20 cellular contexts compared by ENCODE assay signal in the genomic region with DNA sequence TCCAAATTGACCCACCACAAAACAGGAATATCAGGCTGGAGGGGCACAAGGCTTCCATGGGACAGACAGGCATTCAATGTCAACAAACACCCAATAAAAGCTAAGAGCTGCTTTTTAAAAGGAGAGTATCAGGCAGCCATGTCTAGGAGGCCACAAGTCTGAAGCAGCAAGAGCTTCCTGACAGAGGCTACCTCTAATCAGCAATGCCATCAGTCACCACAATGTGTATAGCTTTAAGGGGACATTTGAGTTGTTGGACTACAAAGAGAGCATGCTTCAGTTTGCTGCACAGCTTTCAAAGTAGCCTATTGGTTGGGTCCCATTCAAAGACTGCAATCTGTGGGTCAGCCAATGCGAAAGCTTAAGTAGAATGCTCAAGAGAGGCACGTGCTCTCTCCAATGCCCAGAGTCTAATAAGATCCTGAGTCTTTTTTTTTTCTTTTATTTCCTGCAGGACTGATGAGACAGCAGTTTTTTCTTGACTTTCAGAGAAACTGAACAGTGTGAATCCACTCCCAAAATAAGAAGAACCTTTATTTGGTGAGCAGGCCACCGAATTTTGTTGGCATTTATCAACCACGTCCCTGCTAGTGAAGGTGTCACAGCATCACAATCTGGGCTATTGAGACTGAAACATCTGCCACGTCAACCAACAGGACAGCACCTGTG.
"Had no signal": no experiment of that assay in that cellular context is flagged by ENCODE, and none has a peak within 500 bp of the region (broad histone marks: within the 10 kb centered on the region; RNA-seq: fewer than 3 reads in every experiment).

No MANE protein-coding gene starts in this region.

- ATAC-seq: Panc1, PC-3, Right ventricle myocardium inferior, SK-N-SH treated with all-trans-retinoic acid at 6 μM for 48 hours had no signal

- H3K4me3 ChIP-seq: SJCRH30 had no signal

- H3K9me3 ChIP-seq: SJCRH30 had no signal

- H3K36me3 ChIP-seq: SJCRH30 had no signal

- H3K27me3 ChIP-seq: SJCRH30 had no signal

- H3K27ac ChIP-seq: SJCRH30 had no signal

- H3K4me1 ChIP-seq: SJCRH30 had no signal

- DNase-seq: KBM-7, MV-4-11, NCI-H1048, NCI-H1105 treated with DMSO at 0.1 percent for 48 hours, NCI-H1417 treated with DMSO at 0.1 percent for 48 hours, NCI-H146, NCI-H1694 treated with DMSO at 0.1 percent for 48 hours, NCI-H1930, NCI-H2081, NCI-H2107, NCI-H2227 treated with DMSO at 0.1 percent for 48 hours, NCI-H524, NCI-H526 treated with DMSO at 0.1 percent for 48 hours, NCI-H748 treated with DMSO at 0.1 percent for 48 hours, PC-3, SHP77 treated with DMSO at 0.1 percent for 48 hours, SJCRH30 had no signal
